Comparison of ENCODE assay signal across 1 cellular context in the genomic region with DNA sequence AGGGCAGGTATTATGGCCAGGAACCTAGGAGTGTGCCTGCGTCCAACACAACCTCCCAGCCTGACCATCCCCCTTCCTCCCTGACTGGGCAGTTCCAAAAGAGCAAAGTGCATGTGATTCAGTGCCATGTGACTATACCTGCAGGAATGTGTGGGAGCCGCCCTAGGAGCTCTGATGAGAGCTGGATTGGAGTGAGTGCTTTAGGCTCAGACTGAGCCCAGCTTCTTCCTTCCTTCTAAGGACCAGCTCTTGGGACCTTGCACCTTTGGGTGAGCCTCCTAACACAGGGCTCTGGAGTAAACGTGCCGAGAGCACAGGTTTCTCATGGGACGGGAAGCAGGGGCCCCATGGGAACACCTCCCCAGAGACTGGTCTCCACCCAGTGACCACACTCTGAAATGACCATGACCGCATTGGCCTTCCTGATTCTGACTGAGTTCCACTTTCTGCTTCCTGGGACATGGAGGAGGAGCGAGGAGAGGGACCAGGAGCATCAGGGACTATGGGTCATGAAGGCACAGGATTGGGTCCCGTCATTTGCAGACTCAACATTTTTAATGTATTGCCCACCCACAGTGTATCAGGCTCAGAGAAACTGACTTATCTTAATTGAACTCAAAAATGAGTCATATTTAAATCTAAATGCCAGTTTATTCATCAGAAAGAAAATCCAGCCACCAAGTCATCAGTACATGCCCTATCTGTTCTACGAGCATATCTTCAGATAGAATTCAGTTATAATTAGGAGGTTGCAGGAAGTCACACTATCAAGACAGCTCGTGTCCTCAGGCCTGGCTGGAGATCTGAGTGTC.
TF ChIP-seq lines count a peak whose summit lies in the region.

No MANE protein-coding gene starts in this region.

TF ChIP-seq in GM23338, 12 proteins besides CTCF, POLR2A, EP300 and RAD21 (continued from another document):
- no peak for TF ChIP-seq JUNB (IDR thresholded peaks at IDR 0.05; ENCODE audit: unreplicated experiment)
- TF ChIP-seq, protein P1, sequence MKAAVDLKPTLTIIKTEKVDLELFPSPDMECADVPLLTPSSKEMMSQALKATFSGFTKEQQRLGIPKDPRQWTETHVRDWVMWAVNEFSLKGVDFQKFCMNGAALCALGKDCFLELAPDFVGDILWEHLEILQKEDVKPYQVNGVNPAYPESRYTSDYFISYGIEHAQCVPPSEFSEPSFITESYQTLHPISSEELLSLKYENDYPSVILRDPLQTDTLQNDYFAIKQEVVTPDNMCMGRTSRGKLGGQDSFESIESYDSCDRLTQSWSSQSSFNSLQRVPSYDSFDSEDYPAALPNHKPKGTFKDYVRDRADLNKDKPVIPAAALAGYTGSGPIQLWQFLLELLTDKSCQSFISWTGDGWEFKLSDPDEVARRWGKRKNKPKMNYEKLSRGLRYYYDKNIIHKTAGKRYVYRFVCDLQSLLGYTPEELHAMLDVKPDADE (IDR thresholded peaks at IDR 0.05): no peak
- TF ChIP-seq, protein P2, sequence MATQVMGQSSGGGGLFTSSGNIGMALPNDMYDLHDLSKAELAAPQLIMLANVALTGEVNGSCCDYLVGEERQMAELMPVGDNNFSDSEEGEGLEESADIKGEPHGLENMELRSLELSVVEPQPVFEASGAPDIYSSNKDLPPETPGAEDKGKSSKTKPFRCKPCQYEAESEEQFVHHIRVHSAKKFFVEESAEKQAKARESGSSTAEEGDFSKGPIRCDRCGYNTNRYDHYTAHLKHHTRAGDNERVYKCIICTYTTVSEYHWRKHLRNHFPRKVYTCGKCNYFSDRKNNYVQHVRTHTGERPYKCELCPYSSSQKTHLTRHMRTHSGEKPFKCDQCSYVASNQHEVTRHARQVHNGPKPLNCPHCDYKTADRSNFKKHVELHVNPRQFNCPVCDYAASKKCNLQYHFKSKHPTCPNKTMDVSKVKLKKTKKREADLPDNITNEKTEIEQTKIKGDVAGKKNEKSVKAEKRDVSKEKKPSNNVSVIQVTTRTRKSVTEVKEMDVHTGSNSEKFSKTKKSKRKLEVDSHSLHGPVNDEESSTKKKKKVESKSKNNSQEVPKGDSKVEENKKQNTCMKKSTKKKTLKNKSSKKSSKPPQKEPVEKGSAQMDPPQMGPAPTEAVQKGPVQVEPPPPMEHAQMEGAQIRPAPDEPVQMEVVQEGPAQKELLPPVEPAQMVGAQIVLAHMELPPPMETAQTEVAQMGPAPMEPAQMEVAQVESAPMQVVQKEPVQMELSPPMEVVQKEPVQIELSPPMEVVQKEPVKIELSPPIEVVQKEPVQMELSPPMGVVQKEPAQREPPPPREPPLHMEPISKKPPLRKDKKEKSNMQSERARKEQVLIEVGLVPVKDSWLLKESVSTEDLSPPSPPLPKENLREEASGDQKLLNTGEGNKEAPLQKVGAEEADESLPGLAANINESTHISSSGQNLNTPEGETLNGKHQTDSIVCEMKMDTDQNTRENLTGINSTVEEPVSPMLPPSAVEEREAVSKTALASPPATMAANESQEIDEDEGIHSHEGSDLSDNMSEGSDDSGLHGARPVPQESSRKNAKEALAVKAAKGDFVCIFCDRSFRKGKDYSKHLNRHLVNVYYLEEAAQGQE (IDR thresholded peaks at IDR 0.05; ENCODE audit: unreplicated experiment): no peak
